ENCODE assay signal across 12 cellular contexts in genomic region chrX:107483976-107484726, GRCh38. TPM values are rescaled to one million over a fixed set of nuclear protein-coding genes. Genes with fewer than 3 reads are reported as not detected.
DNase-seq lines count a peak whose midpoint lies in the region; ATAC-seq, FAIRE-seq and TF ChIP-seq lines count a peak whose summit lies in the region.
"Had no signal": no experiment of that assay in that cellular context is flagged by ENCODE, and none has a peak within 500 bp of the region (broad histone marks: within the 10 kb centered on the region; RNA-seq: fewer than 3 reads in every experiment).

No MANE protein-coding gene starts in this region.

- SMC1A ChIA-PET in GM12878 (lab: Charles Lee; ENCODE audit: uncharacterized antibody, unreplicated experiment): no interaction called here

- no peak overlapping the region for H3K9ac ChIP-seq in GM12878 (ENCODE audit: control insufficient read depth, insufficient read depth, low read length)

- no peak for TF ChIP-seq EP300 in GM12878 (IDR thresholded peaks at IDR 0.05; ENCODE audit: borderline replicate concordance in 1 of 2, control insufficient read depth in 1 of 2, low read depth in 2 of 2, low read length in 2 of 2)

- H3K27me3 ChIP-seq in DOHH2 (ENCODE audit: control insufficient read depth, low read length) (no peaks in the 10 kb centered on the region), GM12878 (replicated peaks in 1 of 2; ENCODE audit: control insufficient read depth in 2 of 2, insufficient read depth in 2 of 2, low read length in 1 of 2) (no peaks in the 10 kb centered on the region; a peak in 1 of 4 replicates)
- H3K27me3 ChIP-seq: transverse colon had no signal

- RAD21 ChIA-PET in GM12878 (lab: Charles Lee; ENCODE audit: unreplicated experiment): no interaction called here

- H3K9me2 ChIP-seq in DOHH2 (replicated peaks; ENCODE audit: control insufficient read depth, low read length): no peaks in the 10 kb centered on the region

- no TSS peak for BruUV-seq in GM12878 (replicated peaks; lab: Mats Ljungman, UMichigan)

- H3K4me1 ChIP-seq in DOHH2 (ENCODE audit: control insufficient read depth, low read length): peaks cover 31% of the 10 kb centered on the region
- H3K4me1 ChIP-seq in GM12878 (ENCODE audit: control insufficient read depth, insufficient read depth, low read length): no peaks in the 10 kb centered on the region
- H3K4me1 ChIP-seq in mucosa of descending colon (ENCODE audit: low read depth): no peaks in the 10 kb centered on the region
- H3K4me1 ChIP-seq: transverse colon had no signal

- no peaks in the 10 kb centered on the region for H3F3A ChIP-seq in DOHH2 (ENCODE audit: control insufficient read depth, insufficient read depth)

- CTCF ChIA-PET in GM12878 (lab: Yijun Ruan, JAX): interaction anchor here (1.6 kb wide), 1 partner anchor 586 kb away, joined by 3 read pairs; no protein-coding TSS in a partner anchor

- ATAC-seq in GM12878: peak; percentile 40
- peak; percentile 39 for ATAC-seq in mucosa of descending colon
- no peak for ATAC-seq in GM18907 (IDR thresholded peaks at IDR 0.05; ENCODE audit: unreplicated experiment)
- no peak for ATAC-seq in GM19455 (IDR thresholded peaks at IDR 0.05; ENCODE audit: unreplicated experiment)

- FAIRE-seq in GM12878 (lab: Jason Lieb, UNC): no peak

- H3K36me3 ChIP-seq in DOHH2 (ENCODE audit: control insufficient read depth, low read length): no peaks in the 10 kb centered on the region
- no peaks in the 10 kb centered on the region for H3K36me3 ChIP-seq in GM12878 (ENCODE audit: control insufficient read depth in 2 of 2, insufficient read depth in 2 of 2, low read length in 1 of 2)
- H3K36me3 ChIP-seq in mucosa of descending colon (ENCODE audit: low read depth): no peaks in the 10 kb centered on the region
- H3K36me3 ChIP-seq: transverse colon had no signal

- no peak overlapping the region for H2AFZ ChIP-seq in GM12878 (ENCODE audit: control insufficient read depth, low read depth, low read length)

- TF ChIP-seq CTCF in DOHH2 (IDR thresholded peaks at IDR 0.05; ENCODE audit: low read depth, low read length, poor library complexity, severe bottlenecking) (no peak), GM12878 (IDR thresholded peaks at IDR 0.05 in 2 of 3, conservative IDR thresholded peaks at IDR 0.05 in 1 of 3; ENCODE audit: control insufficient read depth in 2 of 3, extremely low read depth in 1 of 3, insufficient read depth in 1 of 3, low read depth in 3 of 3, low read length in 3 of 3) (no peak), mucosa of descending colon (IDR thresholded peaks at IDR 0.05) (no peak)

- H3K9me3 ChIP-seq in DOHH2 (ENCODE audit: control insufficient read depth, insufficient read depth, low read length) (no peaks in the 10 kb centered on the region), GM12878 (replicated peaks; ENCODE audit: control insufficient read depth, insufficient read depth, low read length) (no peaks in the 10 kb centered on the region), mucosa of descending colon (no peaks in the 10 kb centered on the region)
- H3K9me3 ChIP-seq: transverse colon had no signal

- intact Hi-C loops in GM12878 (cut with micrococcal nuclease; ENCODE audit: unreplicated experiment) (loop anchor here (2.0 kb wide), 1 partner anchor 29 kb away; no protein-coding TSS in a partner anchor), mucosa of descending colon (cut with DNase I, micrococcal nuclease) (no loop called here)

- H3K79me2 ChIP-seq in DOHH2 (ENCODE audit: control insufficient read depth, low read length): no peaks in the 10 kb centered on the region
- no peaks in the 10 kb centered on the region for H3K79me2 ChIP-seq in GM12878 (ENCODE audit: control insufficient read depth, insufficient read depth, low read length)

- H4K20me1 ChIP-seq in DOHH2 (ENCODE audit: control insufficient read depth, insufficient read depth, low read depth, low read length): no peaks in the 10 kb centered on the region
- H4K20me1 ChIP-seq in GM12878 (ENCODE audit: control insufficient read depth, insufficient read depth): no peaks in the 10 kb centered on the region; the same call in 1 of the 2 replicates

- 33% methylated on average over 7 of the region's 8 CpGs for WGBS in GM12878 (ENCODE audit: insufficient coverage, insufficient replicate concordance, low lambda C conversion rate, missing lambda C conversion rate)

- peak overlapping the region; percentile 51 for H3K4me2 ChIP-seq in DOHH2 (ENCODE audit: low read length)
- no peak overlapping the region for H3K4me2 ChIP-seq in GM12878 (ENCODE audit: control insufficient read depth, insufficient read depth)

- TF ChIP-seq POLR2A in GM12878 (IDR thresholded peaks at IDR 0.05; ENCODE audit: low read depth, low read length): no peak

- in situ Hi-C loops in GM12878 (cut with MboI): no loop called here

- H3K4me3 ChIP-seq in DOHH2 (ENCODE audit: low read length) (peak overlapping the region; percentile 19; the same call in 1 of the 2 replicates), GM12878 (no peak overlapping the region), mucosa of descending colon (no peak overlapping the region)
- H3K4me3 ChIP-seq: transverse colon had no signal

- H3K27ac ChIP-seq in DOHH2 (ENCODE audit: low read depth, low read length) (no peak overlapping the region), GM12878 (ENCODE audit: control insufficient read depth, insufficient read depth) (no peak overlapping the region)
- H3K27ac ChIP-seq: transverse colon had no signal

- POLR2A ChIA-PET in GM12878 (lab: Charles Lee): no interaction called here

- DNase-seq in NCI-H187 (lab: John Stamatoyannopoulos, UW) (peak; percentile 2 to 10), GM12878 (ENCODE audit: low read depth, low spot score) (no peak), mucosa of descending colon (peak in 1 of 3 donors; percentile 2), KG1 (lab: John Stamatoyannopoulos, UW) (no peak), globus pallidus (ENCODE audit: low spot score) (no peak)
- DNase-seq: amniotic stem cell; CD8-positive, alpha-beta memory T cell; stimulated activated CD4-positive, alpha-beta T cell treated with anti-CD3 and anti-CD28 coated beads, Interleukin-4, amount 100 ng/mL, for 1 hour; transverse colon had no signal

- TF ChIP-seq RAD21 in GM12878 (IDR thresholded peaks at IDR 0.05; ENCODE audit: insufficient read depth, low read depth, low read length): no peak

TF ChIP-seq in GM12878, 131 proteins besides CTCF, POLR2A, EP300 and RAD21 (continues in another document):
- TF ChIP-seq CHD2 (IDR thresholded peaks at IDR 0.05; ENCODE audit: borderline replicate concordance, low read depth, low read length) (no peak), MTA3 (IDR thresholded peaks at IDR 0.05; ENCODE audit: borderline replicate concordance, low read length) (no peak), MYC (IDR thresholded peaks at IDR 0.05; ENCODE audit: insufficient read depth, insufficient read length, insufficient replicate concordance, low read length, severe bottlenecking) (no peak), MTA2 (IDR thresholded peaks at IDR 0.05; ENCODE audit: low read depth) (no peak), ZNF384 (IDR thresholded peaks at IDR 0.05; ENCODE audit: borderline replicate concordance, low read depth, low read length) (no peak), ZNF207 (IDR thresholded peaks at IDR 0.05; ENCODE audit: borderline replicate concordance) (no peak), PBX3 (IDR thresholded peaks at IDR 0.05; ENCODE audit: insufficient replicate concordance, low read depth, low read length) (peak; percentile 87), DPF2 (IDR thresholded peaks at IDR 0.05) (no peak), POU2F2 (IDR thresholded peaks at IDR 0.05; ENCODE audit: borderline replicate concordance, low read depth, low read length) (no peak), TCF7 (IDR thresholded peaks at IDR 0.05; ENCODE audit: borderline replicate concordance) (no peak), CEBPB (IDR thresholded peaks at IDR 0.05; ENCODE audit: borderline replicate concordance in 1 of 2, low read depth in 2 of 2, low read length in 2 of 2) (no peak), SIN3A (IDR thresholded peaks at IDR 0.05; ENCODE audit: low read depth, low read length) (no peak), BHLHE40 (IDR thresholded peaks at IDR 0.05; ENCODE audit: borderline replicate concordance in 1 of 2, low read depth in 2 of 2, low read length in 1 of 2) (no peak)

RNA-seq across cellular contexts. Expression of gene FRMPD3, which starts 34.7 kb away (rescaled TPM):
- total RNA-seq in GM12878 (2013; cell fraction: nucleolus; rRNA removed): 0.91 and 0.98 TPM in 2 replicates
- total RNA-seq in GM12878 (2014; rRNA removed) (0.06 TPM in 1 of 2 replicates, not detected in the other), GM12878 (2014; rRNA removed; fragmentation: Illumina TruSeq; extraction: Trizol) (not detected in 2 replicates), GM12878 (2021) (0.05 TPM in 1 of 2 replicates, not detected in the other), mucosa of descending colon (under 1 TPM in 2 of 3 donors, not detected in 1; 0.22 TPM)
- polyA plus RNA-seq in GM12878 (2011; ENCODE audit: low read depth): not detected
- polyA plus RNA-seq in GM12878 (2011; rRNA removed) (0.01 and 0.04 TPM in 2 replicates), GM12878 (2014; fragmentation: Illumina TruSeq; extraction: Trizol) (0.01 TPM in 1 of 2 replicates, not detected in the other), GM12878 (2014; fragmentation: Nextera tagmentation; extraction: Ambion mirVana) (not detected), GM12878 (2014; rRNA removed) (0.03 TPM in 1 of 2 replicates, not detected in the other), GM12878 (2016; fragmentation: Nextera tagmentation; extraction: Ambion mirVana) (not detected)
- 0.06 and 0.07 TPM in 2 replicates for polyA plus RNA-seq in GM12878 (2011; cell fraction: cytosol; rRNA removed)
- 0.25 and 0.27 TPM in 2 replicates for polyA plus RNA-seq in GM12878 (2011; cell fraction: nucleus; rRNA removed)
- not detected in 2 replicates for polyA plus RNA-seq in GM12878 (2012)
- polyA minus RNA-seq in GM12878 (2011; rRNA and poly(A)+ RNA removed): 0.10 TPM in 1 of 2 replicates, not detected in the other
- polyA minus RNA-seq in GM12878 (2011; cell fraction: cytosol; rRNA and poly(A)+ RNA removed): not detected in 2 replicates
- polyA minus RNA-seq in GM12878 (2011; cell fraction: nucleus; rRNA and poly(A)+ RNA removed): under 0.01 and 0.10 TPM in 2 replicates

Comparison
In these comparisons a context has a peak if more than half of its experiments do, and no peak if none do; other contexts are left out.
1. DNase-seq: peak in NCI-H187 (2 of 2); none in GM12878 (single experiment), KG1 (single experiment) and globus pallidus (single experiment).
2. ATAC-seq: peak in GM12878 (single experiment) and mucosa of descending colon (single experiment); none in GM18907 (single experiment) and GM19455 (single experiment).